1 cellular context compared by ENCODE assay signal in genomic region chr1:2043886-2044285, GRCh38.
TF ChIP-seq lines count a peak whose summit lies in the region.

No MANE protein-coding gene starts in this region.

TF ChIP-seq in IMR-90, 13 proteins besides CTCF, POLR2A, EP300 and RAD21:
- TF ChIP-seq ELK1 (IDR thresholded peaks at IDR 0.05; ENCODE audit: borderline replicate concordance, low read depth, low read length) (no peak), NFE2L2 (IDR thresholded peaks at IDR 0.05; ENCODE audit: low read depth, low read length) (no peak), BHLHE40 (IDR thresholded peaks at IDR 0.05; ENCODE audit: low read depth, low read length) (no peak), CHD1 (IDR thresholded peaks at IDR 0.05; ENCODE audit: low read depth, low read length) (no peak), FOS (IDR thresholded peaks at IDR 0.05; ENCODE audit: low read depth, low read length) (no peak), MXI1 (IDR thresholded peaks at IDR 0.05; ENCODE audit: borderline replicate concordance, low read depth, low read length) (no peak), RCOR1 (IDR thresholded peaks at IDR 0.05; ENCODE audit: insufficient replicate concordance, low read length) (no peak)
